In genomic region chr4:172270421-172270820, GRCh38 we compare ENCODE assay signal across 15 cellular contexts.
DNase-seq lines count a peak whose midpoint lies in the region; TF ChIP-seq lines count a peak whose summit lies in the region.
"Had no signal": no experiment of that assay in that cellular context is flagged by ENCODE, and none has a peak within 500 bp of the region (broad histone marks: within the 10 kb centered on the region; RNA-seq: fewer than 3 reads in every experiment).

No MANE protein-coding gene starts in this region.

- TF ChIP-seq CTCF in mammary epithelial cell (conservative IDR thresholded peaks at IDR 0.05 in 1 of 2, IDR thresholded peaks at IDR 0.05 in 1 of 2; ENCODE audit: extremely low read depth in 1 of 2, insufficient read depth in 1 of 2, low read depth in 1 of 2, low read length in 2 of 2) = no peak

- no peak overlapping the region for H3K9ac ChIP-seq in mammary epithelial cell (ENCODE audit: insufficient read depth, low read length)
- H3K9ac ChIP-seq: KMS-11 had no signal

- no peaks in the 10 kb centered on the region for H3K79me2 ChIP-seq in mammary epithelial cell (ENCODE audit: insufficient read depth, low read length)

- H3K9me3 ChIP-seq in mammary epithelial cell (replicated peaks; ENCODE audit: insufficient read depth, low read length) = no peaks in the 10 kb centered on the region
- H3K9me3 ChIP-seq: lower lobe of right lung had no signal

- H3K4me1 ChIP-seq in mammary epithelial cell (ENCODE audit: insufficient read depth, low read length) = no peaks in the 10 kb centered on the region
- H3K4me1 ChIP-seq: foreskin keratinocyte, lower lobe of right lung had no signal

- H3K4me3 ChIP-seq in mammary epithelial cell (replicated peaks in 1 of 3; ENCODE audit: insufficient read depth in 1 of 3, low read depth in 2 of 3, low read length in 3 of 3) = no peak overlapping the region
- H3K4me3 ChIP-seq: lower lobe of right lung had no signal

- no peaks in the 10 kb centered on the region for H3K36me3 ChIP-seq in mammary epithelial cell (ENCODE audit: insufficient read depth, low read length)
- H3K36me3 ChIP-seq: lower lobe of right lung, WERI-Rb-1 had no signal

- no peak overlapping the region for H2AFZ ChIP-seq in mammary epithelial cell (ENCODE audit: low read depth, low read length)

- in situ Hi-C loops in mammary epithelial cell (cut with MboI; ENCODE audit: low sequenced_read_pairs in 2 of 2) = no loop called here

- H3K27me3 ChIP-seq in mammary epithelial cell (ENCODE audit: insufficient read depth, low read length) = peaks cover 2% of the 10 kb centered on the region
- H3K27me3 ChIP-seq: foreskin keratinocyte had no signal

- H3K4me2 ChIP-seq in mammary epithelial cell (ENCODE audit: insufficient read depth, low read depth, low read length) = no peak overlapping the region
- H3K4me2 ChIP-seq: KMS-11 had no signal

- intact Hi-C loops in mammary epithelial cell (cut with micrococcal nuclease) = no loop called here

- peak; percentile 78 for DNase-seq in COR-L47 (lab: John Stamatoyannopoulos, UW)
- DNase-seq in LoVo (ENCODE audit: low spot score) = peak; percentile 25
- peak; percentile 69 for DNase-seq in NCI-H345 (lab: John Stamatoyannopoulos, UW)
- DNase-seq in mammary epithelial cell = peak; percentile 24
- no peak for DNase-seq in stimulated activated naive CD4-positive, alpha-beta T cell (lab: John Stamatoyannopoulos, UW)
- DNase-seq in A172 (ENCODE audit: low spot score) = no peak
- DNase-seq in CD1c-positive myeloid dendritic cell (ENCODE audit: extremely low spot score) = no peak
- no peak for DNase-seq in T-helper 9 cell
- DNase-seq: activated CD8-positive, alpha-beta T cell treated with anti-CD3 and anti-CD28 coated beads for 36 hours; activated T-cell treated with anti-CD3 and anti-CD28 coated beads, Interleukin-2, amount 50 U/mL, for 72 hours; lower lobe of right lung; nephron progenitor cell; WERI-Rb-1 had no signal

- H4K20me1 ChIP-seq in mammary epithelial cell (ENCODE audit: insufficient read depth, low read length) = no peaks in the 10 kb centered on the region

- dilution Hi-C loops in mammary epithelial cell (cut with HindIII; ENCODE audit: low sequenced_read_pairs) = no loop called here

- WGBS in mammary epithelial cell (ENCODE audit: low coverage, missing lambda C conversion rate) = 39% methylated on average over 2 of the region's 2 CpGs

- no TSS peak for BruUV-seq in mammary epithelial cell (replicated peaks; lab: Mats Ljungman, UMichigan)

- CTCF ChIA-PET in mammary epithelial cell (lab: Charles Lee; ENCODE audit: low non-redundant PET) = no interaction called here

- no peak overlapping the region for H3K27ac ChIP-seq in mammary epithelial cell (ENCODE audit: insufficient read depth, low read depth, low read length)
- H3K27ac ChIP-seq: foreskin keratinocyte, KMS-11, lower lobe of right lung, WERI-Rb-1 had no signal

Comparison
In these comparisons a context has a peak if more than half of its experiments do, and no peak if none do; other contexts are left out.
1. DNase-seq: peak in COR-L47 (single experiment), LoVo (single experiment), NCI-H345 (single experiment) and mammary epithelial cell (single experiment); none in stimulated activated naive CD4-positive, alpha-beta T cell (0 of 6), A172 (single experiment), CD1c-positive myeloid dendritic cell (single experiment) and T-helper 9 cell (single experiment).